1 cellular context compared by ENCODE assay signal in the genomic region with DNA sequence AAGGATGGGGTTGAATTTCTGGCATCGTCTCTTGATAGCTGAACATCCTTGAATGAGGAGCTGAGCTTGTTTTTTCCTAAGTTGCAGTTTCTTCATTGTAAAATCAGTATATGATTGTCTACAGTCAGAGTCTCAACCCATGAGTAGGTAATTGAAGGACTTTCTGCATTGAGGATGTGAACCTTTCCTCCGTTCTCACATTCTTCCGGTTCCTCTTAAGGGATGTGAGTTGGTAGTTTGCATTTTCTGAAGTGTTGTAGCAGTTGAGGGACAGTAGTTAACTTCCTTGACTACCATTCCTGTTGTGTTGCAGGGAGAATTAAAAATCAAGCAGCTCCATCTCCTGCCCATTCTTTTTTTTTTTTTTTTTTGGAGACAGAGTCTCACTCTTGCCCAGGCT.
A peak's percentile ranks its signal among the peaks of the same experiment; 100 is the strongest.
TF ChIP-seq lines count a peak whose summit lies in the region.

No MANE protein-coding gene starts in this region.

TF ChIP-seq in GM12878, 131 proteins besides CTCF, POLR2A, EP300 and RAD21:
- TF ChIP-seq SPI1 (IDR thresholded peaks at IDR 0.05; ENCODE audit: borderline replicate concordance, insufficient read depth, low read depth, low read length) = peak; percentile 33; the same call in 1 of the 2 replicates
- no peak for TF ChIP-seq USF2 (IDR thresholded peaks at IDR 0.05; ENCODE audit: borderline replicate concordance, low read depth, low read length)
